17 cellular contexts compared by ENCODE assay signal in genomic region chr4:121720109-121720508, GRCh38. TPM values are rescaled to one million over a fixed set of nuclear protein-coding genes. Genes with fewer than 3 reads are reported as not detected.
DNase-seq lines count a peak whose midpoint lies in the region; ATAC-seq and TF ChIP-seq lines count a peak whose summit lies in the region.
"Had no signal": no experiment of that assay in that cellular context is flagged by ENCODE, and none has a peak within 500 bp of the region (broad histone marks: within the 10 kb centered on the region; RNA-seq: fewer than 3 reads in every experiment).

No MANE protein-coding gene starts in this region.

- H3K4me3 ChIP-seq in astrocyte of the cerebellum (ENCODE audit: low read depth, low read length) (no peak overlapping the region), A673 (ENCODE audit: low read depth, low read length, poor library complexity, severe bottlenecking) (no peak overlapping the region)
- H3K4me3 ChIP-seq: A549, GM23338 had no signal

- in situ Hi-C loops in astrocyte of the cerebellum (cut with HindIII; ENCODE audit: low sequenced_read_pairs): no loop called here

- no peak overlapping the region for H3K27ac ChIP-seq in A673 (ENCODE audit: low read depth, low read length, poor library complexity, severe bottlenecking)
- H3K27ac ChIP-seq: A549 had no signal

- intact Hi-C loops in A673 (cut with micrococcal nuclease; ENCODE audit: unreplicated experiment): no loop called here

- no peaks in the 10 kb centered on the region for H3K36me3 ChIP-seq in A673 (ENCODE audit: insufficient read depth, low read length, poor library complexity, severe bottlenecking)

- no peak for ATAC-seq in GM21381 (IDR thresholded peaks at IDR 0.05; ENCODE audit: unreplicated experiment)
- ATAC-seq: A549, GM23338 had no signal

- H3K9me3 ChIP-seq in A673 (ENCODE audit: low read depth, low read length, poor library complexity, severe bottlenecking): no peaks in the 10 kb centered on the region
- H3K9me3 ChIP-seq: A549 had no signal

- POLR2A ChIA-PET in A673 (lab: Charles Lee; ENCODE audit: low non-redundant PET): no interaction called here

- peaks cover 4% of the 10 kb centered on the region for H3K4me1 ChIP-seq in A673 (ENCODE audit: insufficient read depth, low read length, poor library complexity, severe bottlenecking)

- CTCF ChIA-PET in A673 (lab: Charles Lee): no interaction called here

- no peak for TF ChIP-seq CTCF in astrocyte of the cerebellum (IDR thresholded peaks at IDR 0.05; ENCODE audit: low read depth, low read length, missing control alignments)
- TF ChIP-seq CTCF in A673 (conservative IDR thresholded peaks at IDR 0.05; ENCODE audit: low read depth, low read length): no peak

- DNase-seq in EH (ENCODE audit: low read depth) (peak; percentile 55), NCI-H226 (peak; percentile 11), astrocyte of the cerebellum (ENCODE audit: low read depth) (peak; percentile 84), renal cortical epithelial cell (ENCODE audit: low read depth) (peak; percentile 28), germinal center (ENCODE audit: low spot score) (no peak), A673 (ENCODE audit: low spot score) (no peak)
- DNase-seq: COR-L47; KBM-7; NCI-H1436; NCI-H2029; NCI-H2171; NCI-H446 treated with DMSO at 0.1 percent for 48 hours; NK-92 treated with Interleukin-12 subunit alpha and Interleukin-12 subunit beta, amount 100 ng/mL, for 24 hours had no signal

- no TSS peak for BruUV-seq in A673 (replicated peaks; lab: Mats Ljungman, UMichigan)

- H3K27me3 ChIP-seq in A673 (replicated peaks; ENCODE audit: insufficient read depth, low read depth, low read length, poor library complexity): no peaks in the 10 kb centered on the region

RNA-seq across cellular contexts. Expression of gene ANXA5, which starts 23.3 kb away (rescaled TPM):
- total RNA-seq in renal cortical epithelial cell: 419 and 635 TPM in 2 replicates
- total RNA-seq in A673 (2021): 332 and 389 TPM in 2 replicates

RNA-seq across cellular contexts. Expression of gene SMIM43, which starts 44.9 kb away (rescaled TPM):
- 0.30 and 0.69 TPM in 2 replicates for total RNA-seq in renal cortical epithelial cell
- total RNA-seq in A673 (2021): 0.37 and 0.45 TPM in 2 replicates
- total RNA-seq: OCI-LY7 had no signal

Comparison
In these comparisons a context has a peak if more than half of its experiments do, and no peak if none do; other contexts are left out.
1. DNase-seq: peak in EH (single experiment), NCI-H226 (single experiment), astrocyte of the cerebellum (single experiment) and renal cortical epithelial cell (single experiment); none in germinal center (single experiment) and A673 (single experiment).